Comparison of ENCODE assay signal across 16 cellular contexts in the genomic region with DNA sequence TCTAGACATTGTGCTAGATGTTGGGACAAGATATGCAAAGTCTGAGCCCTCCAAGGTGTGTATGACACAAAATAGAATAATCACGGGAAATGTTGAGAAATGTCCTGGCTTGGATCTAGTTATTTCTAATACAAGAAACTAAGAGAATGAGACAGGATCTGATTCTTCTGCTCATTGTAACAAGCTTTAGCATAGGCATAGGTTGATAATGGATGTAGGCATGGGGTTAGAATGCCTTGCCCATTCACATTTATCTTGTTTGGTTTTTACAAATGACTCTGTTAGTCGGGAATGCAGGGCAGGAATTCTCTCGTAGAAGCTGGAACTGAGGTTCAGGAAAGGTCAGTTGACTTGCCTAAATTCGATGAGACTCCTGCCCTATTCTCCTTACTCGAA. TPM values are rescaled to one million over a fixed set of nuclear protein-coding genes. Genes with fewer than 3 reads are reported as not detected.
DNase-seq lines count a peak whose midpoint lies in the region; FAIRE-seq and TF ChIP-seq lines count a peak whose summit lies in the region.
"Had no signal": no experiment of that assay in that cellular context is flagged by ENCODE, and none has a peak within 500 bp of the region (broad histone marks: within the 10 kb centered on the region; RNA-seq: fewer than 3 reads in every experiment).

No MANE protein-coding gene starts in this region.

- 0 out of 2 replicates have a peak overlapping the region, but pooled peaks have one; percentile 21 for H2AFZ ChIP-seq in H1 (ENCODE audit: low read length)

- H2BK5ac ChIP-seq in H1 (ENCODE audit: low read depth, low read length) = no peak overlapping the region

- H3K36me3 ChIP-seq in Caco-2 (ENCODE audit: control insufficient read depth, insufficient read depth, low read length) = no peaks in the 10 kb centered on the region
- no peaks in the 10 kb centered on the region for H3K36me3 ChIP-seq in HUES64 (ENCODE audit: insufficient read depth, low read length)
- no peaks in the 10 kb centered on the region for H3K36me3 ChIP-seq in H1 (ENCODE audit: control insufficient read depth in 2 of 4, insufficient read depth in 4 of 4, low read length in 3 of 4)
- H3K36me3 ChIP-seq in mesodermal cell (ENCODE audit: control insufficient read depth, insufficient read depth, low read length) = no peaks in the 10 kb centered on the region
- H3K36me3 ChIP-seq: thyroid gland had no signal

- no peaks in the 10 kb centered on the region for H3K9me3 ChIP-seq in Caco-2
- no peaks in the 10 kb centered on the region for H3K9me3 ChIP-seq in HUES64 (ENCODE audit: insufficient read depth, low read depth, low read length)
- H3K9me3 ChIP-seq in H1 (ENCODE audit: insufficient read depth in 2 of 2, low read depth in 1 of 2, low read length in 1 of 2) = no peaks in the 10 kb centered on the region
- H3K9me3 ChIP-seq in mesodermal cell (ENCODE audit: control insufficient read depth, low read length) = no peaks in the 10 kb centered on the region
- H3K9me3 ChIP-seq: SJSA1, thyroid gland had no signal

- POLR2A ChIA-PET in Caco-2 (lab: Charles Lee) (no interaction called here), H1 (lab: Charles Lee; ENCODE audit: partially characterized antibody) (interaction anchor here (0.6 to 1.4 kb wide), 2 partner anchors 30 to 105 kb away, joined by 3 to 4 read pairs; no protein-coding TSS in a partner anchor)

- 47% methylated on average over 5 of the region's 5 CpGs for WGBS in HUES64
- WGBS in H1 (ENCODE audit: extremely low coverage in 1 of 2, insufficient coverage in 1 of 2, insufficient read length in 1 of 2, insufficient replicate concordance in 2 of 2, low coverage in 1 of 2, low lambda C conversion rate in 2 of 2, missing lambda C conversion rate in 1 of 2), 2 experiments = 63% methylated on average over 5 of the region's 5 CpGs; no CpG with 5 or more reads in 1 of the 2 experiments
- WGBS in mesodermal cell (ENCODE audit: insufficient coverage in 2 of 2), 2 experiments = 49 to 50% methylated on average over 2 to 3 of the region's 5 CpGs

- TF ChIP-seq RAD21 in H1 (IDR thresholded peaks at IDR 0.05 in 1 of 2, conservative IDR thresholded peaks at IDR 0.05 in 1 of 2; ENCODE audit: low read depth in 2 of 2, low read length in 2 of 2) = no peak

- FAIRE-seq in H1 (lab: Jason Lieb, UNC) = no peak
- FAIRE-seq: GM12891 had no signal

- H3K4me1 ChIP-seq in Caco-2 = peaks cover 22% of the 10 kb centered on the region
- H3K4me1 ChIP-seq in HUES64 (ENCODE audit: insufficient read depth, low read length) = peaks cover 37% of the 10 kb centered on the region
- peaks cover 0 to 19% (median 13%) of the 10 kb centered on the region in 4 experiments; a peak in 5 of 7 replicates for H3K4me1 ChIP-seq in H1 (replicated peaks in 1 of 4; ENCODE audit: control insufficient read depth in 3 of 4, insufficient read depth in 4 of 4, low read length in 3 of 4)
- H3K4me1 ChIP-seq in mesodermal cell (ENCODE audit: control insufficient read depth, insufficient read depth, low read length, poor library complexity, severe bottlenecking) = peaks cover 21% of the 10 kb centered on the region

- H2BK120ac ChIP-seq in H1 (replicated peaks; ENCODE audit: low read depth, low read length) = no peak overlapping the region

- peaks cover 15% of the 10 kb centered on the region for H3K23me2 ChIP-seq in H1 (ENCODE audit: low read depth, low read length)

- no peak overlapping the region for H4K8ac ChIP-seq in H1 (ENCODE audit: extremely low read depth, insufficient read depth, low read length)

- H2BK20ac ChIP-seq in H1 (ENCODE audit: low read length) = no peak overlapping the region

- H3K9ac ChIP-seq in HUES64 (ENCODE audit: low read depth, low read length) (peak overlapping the region; percentile 53; the same call in 1 of the 2 replicates), H1 (replicated peaks in 1 of 4; ENCODE audit: extremely low read depth in 1 of 4, low read depth in 3 of 4, low read length in 3 of 4) (no peak overlapping the region)

- peak overlapping the region; percentile 6 for H3K27ac Mint-ChIP-seq in Caco-2 (ENCODE audit: unreplicated experiment)
- H3K27ac Mint-ChIP-seq: activated CD8-positive, alpha-beta memory T cell treated with anti-CD3 and anti-CD28 coated beads, Interleukin-2, amount 10 ng/mL, durations not matched to agents 7 days and 5 days; activated naive CD4-positive, alpha-beta T cell treated with anti-CD3 and anti-CD28 coated beads for 36 hours had no signal

- no peak overlapping the region for H4K5ac ChIP-seq in H1 (ENCODE audit: insufficient read length, low read depth, low read length)

- H3K4me3 Mint-ChIP-seq in Caco-2 (ENCODE audit: unreplicated experiment) = no peak overlapping the region
- H3K4me3 Mint-ChIP-seq: activated CD8-positive, alpha-beta memory T cell treated with anti-CD3 and anti-CD28 coated beads, Interleukin-2, amount 10 ng/mL, durations not matched to agents 7 days and 5 days; activated naive CD4-positive, alpha-beta T cell treated with anti-CD3 and anti-CD28 coated beads for 36 hours had no signal

- H3K36me3 Mint-ChIP-seq in Caco-2 (ENCODE audit: insufficient read depth, unreplicated experiment) = peaks cover 15% of the 10 kb centered on the region

- H3K4ac ChIP-seq in H1 (replicated peaks; ENCODE audit: insufficient read length, low read depth, low read length) = no peak overlapping the region

- peak overlapping the region; percentile 69; the same call in 1 of the 2 replicates for H3K27ac ChIP-seq in HUES64 (ENCODE audit: low read depth, low read length)
- H3K27ac ChIP-seq in H1 (ENCODE audit: low read depth, low read length) = no peak overlapping the region
- peak overlapping the region; percentile 90 for H3K27ac ChIP-seq in mesodermal cell (ENCODE audit: low read depth, low read length, severe bottlenecking)
- H3K27ac ChIP-seq: SJSA1, thyroid gland had no signal

- TF ChIP-seq CTCF in Caco-2 (IDR thresholded peaks at IDR 0.05; ENCODE audit: insufficient read depth in 1 of 2, low read depth in 1 of 2, low read length in 1 of 2, severe bottlenecking in 1 of 2, unreplicated experiment in 1 of 2) (no peak), H1 (IDR thresholded peaks at IDR 0.05; ENCODE audit: control extremely low read depth in 1 of 3, insufficient read depth in 1 of 3, low read depth in 1 of 3, low read length in 3 of 3) (no peak)

- H3K79me2 ChIP-seq in H1 (ENCODE audit: control insufficient read depth in 1 of 2, insufficient read depth in 2 of 2, low read length in 2 of 2) = peaks cover 0 to 28% of the 10 kb centered on the region in 2 experiments; a peak in 3 of 4 replicates

- BruUV-seq in Caco-2 (replicated peaks; lab: Mats Ljungman, UMichigan) = no TSS peak

- no peaks in the 10 kb centered on the region for H3K27me3 ChIP-seq in Caco-2 (replicated peaks; ENCODE audit: control insufficient read depth, insufficient read depth, low read length)
- H3K27me3 ChIP-seq in HUES64 (ENCODE audit: insufficient read depth, low read length) = peaks cover 8% of the 10 kb centered on the region; the same call in 1 of the 2 replicates
- no peaks in the 10 kb centered on the region for H3K27me3 ChIP-seq in H1 (replicated peaks in 1 of 4; ENCODE audit: control insufficient read depth in 3 of 4, extremely low read depth in 1 of 4, insufficient read depth in 3 of 4, low read length in 3 of 4)
- H3K27me3 ChIP-seq: SJSA1, thyroid gland had no signal

- intact Hi-C loops in Caco-2 (cut with micrococcal nuclease; ENCODE audit: unreplicated experiment) = loop anchor here (2.0 to 5.0 kb wide), 4 partner anchors 39 to 171 kb away; partner anchors contain the start of genes BRPF3 and SRPK1

- TF ChIP-seq EP300 in H1 (IDR thresholded peaks at IDR 0.05; ENCODE audit: borderline replicate concordance in 1 of 2, low read depth in 2 of 2, low read length in 2 of 2) = no peak

- H3K27me3 Mint-ChIP-seq in Caco-2 (ENCODE audit: insufficient read depth, unreplicated experiment) = no peaks in the 10 kb centered on the region

- H2BK12ac ChIP-seq in H1 (ENCODE audit: low read depth, low read length) = no peak overlapping the region

- no peak overlapping the region for H2BK15ac ChIP-seq in H1 (ENCODE audit: low read length)

- H3K9me3 Mint-ChIP-seq in Caco-2 (ENCODE audit: unreplicated experiment) = no peaks in the 10 kb centered on the region
- H3K9me3 Mint-ChIP-seq: activated naive CD4-positive, alpha-beta T cell treated with anti-CD3 and anti-CD28 coated beads for 36 hours had no signal

- no peak overlapping the region for H3K4me3 ChIP-seq in Caco-2 (ENCODE audit: low read depth, low read length)
- H3K4me3 ChIP-seq in HUES64 (ENCODE audit: low read length) = 0 out of 2 replicates have a peak overlapping the region, but pooled peaks have one; percentile 3
- H3K4me3 ChIP-seq in H1 (ENCODE audit: extremely low read depth in 1 of 4, insufficient read depth in 2 of 4, low read depth in 3 of 4, low read length in 4 of 4) = peak overlapping the region in 1 of 4 experiments; percentile 16; a peak in 1 of 8 replicates
- no peak overlapping the region for H3K4me3 ChIP-seq in mesodermal cell (ENCODE audit: extremely low read depth, insufficient read depth, low read length, poor library complexity, severe bottlenecking)
- H3K4me3 ChIP-seq: SJSA1, thyroid gland had no signal

- H3K4me2 ChIP-seq in H1 (ENCODE audit: insufficient read depth in 1 of 2, low read depth in 2 of 2, low read length in 2 of 2) = peak overlapping the region in 1 of 2 experiments; percentile 25; a peak in 2 of 4 replicates

- no peak overlapping the region for H3K18ac ChIP-seq in H1 (ENCODE audit: extremely low read depth, low read length)

- H3K14ac ChIP-seq in H1 (ENCODE audit: insufficient read length) = no peak overlapping the region

- CTCF ChIA-PET in Caco-2 (lab: Charles Lee) = interaction anchor here (0.6 kb wide), 1 partner anchor 25 kb away, joined by 4 read pairs; no protein-coding TSS in a partner anchor
- CTCF ChIA-PET in H1 (lab: Charles Lee; ENCODE audit: partially characterized antibody) = interaction anchor here (0.8 to 6.1 kb wide), 7 partner anchors 12 to 174 kb away, joined by 3 to 57 read pairs (median 4); no protein-coding TSS in a partner anchor

- no peak for TF ChIP-seq POLR2A in H1 (IDR thresholded peaks at IDR 0.05; ENCODE audit: control extremely low read depth in 1 of 2, low read depth in 2 of 2, low read length in 2 of 2)

- peaks cover 0 to 1% of the 10 kb centered on the region in 2 experiments for H4K20me1 ChIP-seq in H1 (replicated peaks in 1 of 2; ENCODE audit: control insufficient read depth in 1 of 2, insufficient read depth in 2 of 2, low read length in 2 of 2)

- peaks cover 18% of the 10 kb centered on the region for H3K4me1 Mint-ChIP-seq in Caco-2 (ENCODE audit: low read depth, unreplicated experiment)

- H3K56ac ChIP-seq in H1 (replicated peaks; ENCODE audit: insufficient read length, low read depth, low read length) = no peak overlapping the region

- H3K79me1 ChIP-seq in H1 (ENCODE audit: low read depth, low read length) = peaks cover 4% of the 10 kb centered on the region; the same call in 1 of the 2 replicates

- DNase-seq in Caco-2 (no peak), H1 (ENCODE audit: low read depth in 1 of 2, low spot score in 2 of 2) (peak in 1 of 2 experiments; percentile 41), LoVo (ENCODE audit: low spot score) (no peak), HPDE6-E6E7 (ENCODE audit: extremely low spot score) (no peak), glomerular visceral epithelial cell (ENCODE audit: extremely low spot score) (no peak), 8988T (no peak)
- DNase-seq: activated CD8-positive, alpha-beta memory T cell treated with anti-CD3 and anti-CD28 coated beads, Interleukin-2, amount 10 ng/mL, durations not matched to agents 7 days and 5 days; activated naive CD4-positive, alpha-beta T cell treated with anti-CD3 and anti-CD28 coated beads for 36 hours; caudate nucleus; midbrain; NCI-H2107; thyroid gland had no signal

- H3K23ac ChIP-seq in H1 (ENCODE audit: insufficient read length) = no peak overlapping the region

- no peak overlapping the region for H2AK5ac ChIP-seq in H1 (ENCODE audit: low read depth, low read length)

- H4K91ac ChIP-seq in H1 (replicated peaks; ENCODE audit: insufficient read length, low read length) = no peak overlapping the region

RNA-seq across cellular contexts. Expression of gene SLC26A8, which starts 1.5 kb away (rescaled TPM):
- 1.4 and 1.8 TPM in 2 replicates for total RNA-seq in Caco-2 (2022)
- polyA plus RNA-seq in HUES64 (2013, experiment 1 of 2) = 0.40 TPM
- 0.57 TPM for polyA plus RNA-seq in HUES64 (2013, experiment 2 of 2)
- 0.56 and 1.1 TPM in 2 replicates for total RNA-seq in H1 (2021; fragmentation: NEBNext Ultra II Directional; extraction: Animal tissue kit (Norgen Biotek cat#: 25700))
- 0.57 and 0.86 TPM in 2 replicates for polyA plus RNA-seq in H1 (2011; rRNA removed)
- 0.32 TPM for polyA plus RNA-seq in H1 (2011; cell fraction: cytosol; rRNA removed)
- polyA plus RNA-seq in H1 (2011; cell fraction: nucleus; rRNA removed) = 0.56 TPM
- 0.36 to 1.5 TPM (median 0.65 TPM) in 4 replicates for polyA plus RNA-seq in H1 (2012, experiment 1 of 2)
- 0.13 TPM for polyA plus RNA-seq in H1 (2012, experiment 2 of 2)
- polyA plus RNA-seq in H1 (2013, experiment 1 of 2) = 0.32 TPM
- polyA plus RNA-seq in H1 (2013, experiment 2 of 2) = 0.66 TPM
- polyA minus RNA-seq in H1 (2011; rRNA and poly(A)+ RNA removed) = 0.24 and 0.28 TPM in 2 replicates
- not detected for polyA minus RNA-seq in H1 (2011; cell fraction: cytosol; rRNA and poly(A)+ RNA removed)
- polyA minus RNA-seq in H1 (2011; cell fraction: nucleus; rRNA and poly(A)+ RNA removed) = 0.70 TPM
- not detected for polyA plus RNA-seq in mesodermal cell (2013, experiment 1 of 2)
- polyA plus RNA-seq in mesodermal cell (2013, experiment 2 of 2) = not detected
- total RNA-seq: activated CD8-positive, alpha-beta memory T cell treated with anti-CD3 and anti-CD28 coated beads, Interleukin-2, amount 10 ng/mL, durations not matched to agents 7 days and 5 days; activated naive CD4-positive, alpha-beta T cell treated with anti-CD3 and anti-CD28 coated beads for 36 hours; SJSA1 had no signal

RNA-seq across cellular contexts. Expression of gene MAPK14, which starts 1.7 kb away (rescaled TPM):
- 69.3 and 72.0 TPM in 2 replicates for total RNA-seq in Caco-2 (2022)
- 21.9 TPM for polyA plus RNA-seq in HUES64 (2013, experiment 1 of 2)
- 27.1 TPM for polyA plus RNA-seq in HUES64 (2013, experiment 2 of 2)
- total RNA-seq in H1 (2021; fragmentation: NEBNext Ultra II Directional; extraction: Animal tissue kit (Norgen Biotek cat#: 25700)) = 33.2 and 39.3 TPM in 2 replicates
- polyA plus RNA-seq in H1 (2011; rRNA removed) = 15.9 and 18.1 TPM in 2 replicates
- 20.6 TPM for polyA plus RNA-seq in H1 (2011; cell fraction: cytosol; rRNA removed)
- polyA plus RNA-seq in H1 (2011; cell fraction: nucleus; rRNA removed) = 18.1 TPM
- polyA plus RNA-seq in H1 (2012, experiment 1 of 2) = 20.5 to 29.3 TPM (median 23.2 TPM) in 4 replicates
- polyA plus RNA-seq in H1 (2012, experiment 2 of 2) = 5.6 TPM
- polyA plus RNA-seq in H1 (2013, experiment 1 of 2) = 14.8 TPM
- polyA plus RNA-seq in H1 (2013, experiment 2 of 2) = 14.9 TPM
- 49.4 and 84.0 TPM in 2 replicates for polyA minus RNA-seq in H1 (2011; rRNA and poly(A)+ RNA removed)
- polyA minus RNA-seq in H1 (2011; cell fraction: cytosol; rRNA and poly(A)+ RNA removed) = 31.4 TPM
- polyA minus RNA-seq in H1 (2011; cell fraction: nucleus; rRNA and poly(A)+ RNA removed) = 59.9 TPM
- 43.1 TPM for polyA plus RNA-seq in mesodermal cell (2013, experiment 1 of 2)
- 43.0 TPM for polyA plus RNA-seq in mesodermal cell (2013, experiment 2 of 2)
